Comparison of ENCODE assay signal across 8 cellular contexts in the genomic region with DNA sequence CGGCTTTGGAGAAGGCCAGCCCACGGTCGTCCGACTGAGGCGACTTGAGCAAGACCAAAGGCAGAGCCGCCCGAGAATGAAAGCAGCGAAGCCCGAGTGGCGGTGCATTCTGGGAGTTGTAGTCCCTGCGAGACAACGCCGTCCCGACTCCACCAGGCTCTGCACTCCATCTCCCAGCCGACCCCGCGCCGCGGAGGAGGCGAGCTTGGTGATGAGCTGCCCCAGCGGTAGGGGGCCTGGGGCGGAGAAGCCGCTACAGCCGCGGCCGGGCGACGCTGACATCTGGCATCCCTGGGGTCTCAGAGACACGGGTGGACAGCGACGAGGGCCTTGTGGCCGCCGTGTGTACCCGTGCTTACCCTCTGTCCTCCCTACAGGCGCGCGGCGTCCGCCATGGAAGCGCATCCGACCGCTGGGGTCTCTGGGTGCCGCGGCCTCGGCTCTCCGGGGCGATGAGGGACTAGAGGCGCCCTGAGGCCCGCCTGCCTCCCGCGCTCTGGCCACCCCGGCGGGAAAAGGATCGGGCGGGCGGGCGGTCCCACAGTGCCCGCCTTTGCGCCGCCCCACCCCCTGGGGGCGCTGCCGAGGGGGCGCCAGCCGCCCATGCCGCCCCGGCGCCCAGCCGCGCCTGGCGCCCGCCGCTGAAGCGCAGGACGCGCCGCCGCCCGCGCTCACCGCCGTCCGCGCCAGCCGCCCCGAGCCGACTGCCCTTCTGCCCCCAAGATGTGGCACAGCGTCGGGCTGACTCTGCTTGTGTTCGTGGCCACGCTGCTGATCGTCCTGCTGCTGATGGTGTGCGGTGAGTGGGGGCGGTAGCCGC. TPM values are rescaled to one million over a fixed set of nuclear protein-coding genes. Genes with fewer than 3 reads are reported as not detected.
A peak's percentile ranks its signal among the peaks of the same experiment; 100 is the strongest.
DNase-seq lines count a peak whose midpoint lies in the region; ATAC-seq and TF ChIP-seq lines count a peak whose summit lies in the region.

Gene SMIM13, plus strand, starts transcription at position 244 of the 820 bp plus-strand sequence. Its CDS starts 480 bp downstream, at position 724.

- ATAC-seq in GM21723 (IDR thresholded peaks at IDR 0.05; ENCODE audit: unreplicated experiment): peak; percentile 87

- TF ChIP-seq POLR2A in erythroblast (IDR thresholded peaks at IDR 0.05; ENCODE audit: low read length): peak; percentile 81

- peak within 1 kb of the TSS; percentile 94 for H3K4me3 Mint-ChIP-seq in activated T-cell treated with anti-CD3 and anti-CD28 coated beads, Interleukin-2, amount 50 U/mL, for 24 hours

- no peaks in the 10 kb centered on the region for H3K9me3 Mint-ChIP-seq in activated T-cell treated with anti-CD3 and anti-CD28 coated beads, Interleukin-2, amount 50 U/mL, for 24 hours

- peak within 1 kb of the TSS; percentile 98 for H3K27ac Mint-ChIP-seq in activated T-cell treated with anti-CD3 and anti-CD28 coated beads, Interleukin-2, amount 50 U/mL, for 24 hours

- peaks cover 33% of the 10 kb centered on the region for H3K36me3 Mint-ChIP-seq in activated T-cell treated with anti-CD3 and anti-CD28 coated beads, Interleukin-2, amount 50 U/mL, for 24 hours (ENCODE audit: low read depth)

- H3K27me3 ChIP-seq in mucosa of stomach (ENCODE audit: control insufficient read depth, insufficient read depth, low read length): no peaks in the 10 kb centered on the region

- H3K4me1 Mint-ChIP-seq in activated T-cell treated with anti-CD3 and anti-CD28 coated beads, Interleukin-2, amount 50 U/mL, for 24 hours (ENCODE audit: low read depth): peaks cover 32% of the 10 kb centered on the region

- no peaks in the 10 kb centered on the region for H3K36me3 ChIP-seq in mucosa of stomach (ENCODE audit: control insufficient read depth, insufficient read depth, low read length)

- no peaks in the 10 kb centered on the region for H3K9me3 ChIP-seq in mucosa of stomach (ENCODE audit: control insufficient read depth, low read length)

- DNase-seq in DMS79 treated with DMSO at 0.1 percent for 48 hours (lab: John Stamatoyannopoulos, UW) (peak; percentile 86), KG1 (lab: John Stamatoyannopoulos, UW) (peak; percentile 90), erythroblast (lab: John Stamatoyannopoulos, UW) (peak; percentile 97 to 98)
- peak; percentile 95 for DNase-seq in activated T-cell treated with anti-CD3 and anti-CD28 coated beads, Interleukin-2, amount 50 U/mL, for 24 hours
- peak; percentile 83 to 88 for DNase-seq in stimulated activated CD8-positive, alpha-beta memory T cell treated with anti-CD3 and anti-CD28 coated beads, Interleukin-7, amount 100 ng/mL, for 1 hour (ENCODE audit: low read depth in 2 of 2)

- peak within 1 kb of the TSS; percentile 79 for H3K9ac ChIP-seq in mucosa of stomach (ENCODE audit: low read length)

- H3K4me3 ChIP-seq in mucosa of stomach (ENCODE audit: low read length): peak within 1 kb of the TSS; percentile 74

- no peaks in the 10 kb centered on the region for H3K27me3 Mint-ChIP-seq in activated T-cell treated with anti-CD3 and anti-CD28 coated beads, Interleukin-2, amount 50 U/mL, for 24 hours

- H3K4me1 ChIP-seq in mucosa of stomach (ENCODE audit: control insufficient read depth, insufficient read depth, low read length): no peaks in the 10 kb centered on the region

TF ChIP-seq in PFSK-1, 5 proteins besides CTCF, POLR2A, EP300 and RAD21:
- TF ChIP-seq TAF1 (IDR thresholded peaks at IDR 0.05; ENCODE audit: borderline replicate concordance, insufficient read depth, low read length) (peak; percentile 76; the same call in 1 of the 2 replicates), SIN3A (IDR thresholded peaks at IDR 0.05; ENCODE audit: borderline replicate concordance, insufficient read depth, low read length) (no peak), FOXP2 (optimal IDR thresholded peaks at IDR 0.05; ENCODE audit: borderline replicate concordance, extremely low read depth, extremely low read length, insufficient read depth) (peak; percentile 66)
- TF ChIP-seq, protein P1, sequence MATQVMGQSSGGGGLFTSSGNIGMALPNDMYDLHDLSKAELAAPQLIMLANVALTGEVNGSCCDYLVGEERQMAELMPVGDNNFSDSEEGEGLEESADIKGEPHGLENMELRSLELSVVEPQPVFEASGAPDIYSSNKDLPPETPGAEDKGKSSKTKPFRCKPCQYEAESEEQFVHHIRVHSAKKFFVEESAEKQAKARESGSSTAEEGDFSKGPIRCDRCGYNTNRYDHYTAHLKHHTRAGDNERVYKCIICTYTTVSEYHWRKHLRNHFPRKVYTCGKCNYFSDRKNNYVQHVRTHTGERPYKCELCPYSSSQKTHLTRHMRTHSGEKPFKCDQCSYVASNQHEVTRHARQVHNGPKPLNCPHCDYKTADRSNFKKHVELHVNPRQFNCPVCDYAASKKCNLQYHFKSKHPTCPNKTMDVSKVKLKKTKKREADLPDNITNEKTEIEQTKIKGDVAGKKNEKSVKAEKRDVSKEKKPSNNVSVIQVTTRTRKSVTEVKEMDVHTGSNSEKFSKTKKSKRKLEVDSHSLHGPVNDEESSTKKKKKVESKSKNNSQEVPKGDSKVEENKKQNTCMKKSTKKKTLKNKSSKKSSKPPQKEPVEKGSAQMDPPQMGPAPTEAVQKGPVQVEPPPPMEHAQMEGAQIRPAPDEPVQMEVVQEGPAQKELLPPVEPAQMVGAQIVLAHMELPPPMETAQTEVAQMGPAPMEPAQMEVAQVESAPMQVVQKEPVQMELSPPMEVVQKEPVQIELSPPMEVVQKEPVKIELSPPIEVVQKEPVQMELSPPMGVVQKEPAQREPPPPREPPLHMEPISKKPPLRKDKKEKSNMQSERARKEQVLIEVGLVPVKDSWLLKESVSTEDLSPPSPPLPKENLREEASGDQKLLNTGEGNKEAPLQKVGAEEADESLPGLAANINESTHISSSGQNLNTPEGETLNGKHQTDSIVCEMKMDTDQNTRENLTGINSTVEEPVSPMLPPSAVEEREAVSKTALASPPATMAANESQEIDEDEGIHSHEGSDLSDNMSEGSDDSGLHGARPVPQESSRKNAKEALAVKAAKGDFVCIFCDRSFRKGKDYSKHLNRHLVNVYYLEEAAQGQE (IDR thresholded peaks at IDR 0.05; ENCODE audit: insufficient read depth in 1 of 2, low read depth in 2 of 2, low read length in 2 of 2): peak in 1 of 2 experiments; percentile 46; a peak in 2 of 4 replicates

RNA-seq across cellular contexts. Expression of gene SMIM13, which starts in this region (rescaled TPM):
- 27.7 TPM for polyA plus RNA-seq in PFSK-1 (2012; ENCODE audit: insufficient read length, low read depth)

Comparison
In these comparisons a context has a peak if more than half of its experiments do, and no peak if none do; other contexts are left out.
1. Peak in every context shown above with its lines: DNase-seq, ATAC-seq and H3K4me3 ChIP-seq.